In genomic region chr3:191300422-191300821, GRCh38 we compare ENCODE assay signal across 17 cellular contexts. TPM values are rescaled to one million over a fixed set of nuclear protein-coding genes. Genes with fewer than 3 reads are reported as not detected.
DNase-seq lines count a peak whose midpoint lies in the region; ATAC-seq and TF ChIP-seq lines count a peak whose summit lies in the region.
"Had no signal": no experiment of that assay in that cellular context is flagged by ENCODE, and none has a peak within 500 bp of the region (broad histone marks: within the 10 kb centered on the region; RNA-seq: fewer than 3 reads in every experiment).

No MANE protein-coding gene starts in this region.

- DNase-seq in GM12864 (ENCODE audit: low read depth) (peak; percentile 35), heart left ventricle (no peak), T-helper 1 cell (no peak), gastrocnemius medialis (no peak)
- DNase-seq: activated CD8-positive, alpha-beta memory T cell treated with anti-CD3 and anti-CD28 coated beads for 24 hours; amygdala; CD8-positive, alpha-beta memory T cell; lower lobe of right lung; NCI-H1694 treated with DMSO at 0.1 percent for 48 hours; NCI-H510A; stimulated activated naive CD4-positive, alpha-beta T cell treated with Interleukin-2 at 50 U/mL for 16 hours had no signal

- H4K20me1 ChIP-seq in SU-DHL-6 (ENCODE audit: low read depth, low read length), result no peaks in the 10 kb centered on the region

- no peaks in the 10 kb centered on the region for H3K79me2 ChIP-seq in SU-DHL-6 (ENCODE audit: insufficient read depth, low read length)

- H3K4me1 ChIP-seq in heart left ventricle, result no peaks in the 10 kb centered on the region
- H3K4me1 ChIP-seq in gastrocnemius medialis, result no peaks in the 10 kb centered on the region
- H3K4me1 ChIP-seq: lower lobe of right lung, vagina had no signal

- WGBS in heart left ventricle, 4 donors, result 71 to 84% (median 79%) methylated on average over 1 of the region's 1 CpG

- TF ChIP-seq CTCF in GM12864 (IDR thresholded peaks at IDR 0.05; ENCODE audit: low read depth, low read length, missing control alignments) (no peak), SU-DHL-6 (IDR thresholded peaks at IDR 0.05; ENCODE audit: insufficient read depth, low read length, poor library complexity, severe bottlenecking) (no peak), heart left ventricle (IDR thresholded peaks at IDR 0.05) (no peak), gastrocnemius medialis (IDR thresholded peaks at IDR 0.05 in 4 of 5, conservative IDR thresholded peaks at IDR 0.05 in 1 of 5) (no peak)

- no peaks in the 10 kb centered on the region for H3K9me2 ChIP-seq in SU-DHL-6 (replicated peaks; ENCODE audit: insufficient read depth, low read length)

- no peaks in the 10 kb centered on the region for H3K9me3 ChIP-seq in SU-DHL-6 (ENCODE audit: insufficient read depth, low read length)
- H3K9me3 ChIP-seq in heart left ventricle, result no peaks in the 10 kb centered on the region
- H3K9me3 ChIP-seq in gastrocnemius medialis, result no peaks in the 10 kb centered on the region
- H3K9me3 ChIP-seq: lower lobe of right lung, vagina had no signal

- in situ Hi-C loops in gastrocnemius medialis (cut with MboI; ENCODE audit: low sequenced_read_pairs in 4 of 4), result no loop called here

- H3K27me3 ChIP-seq in SU-DHL-6 (ENCODE audit: low read length) (no peaks in the 10 kb centered on the region), heart left ventricle (no peaks in the 10 kb centered on the region), gastrocnemius medialis (no peaks in the 10 kb centered on the region)
- H3K27me3 ChIP-seq: vagina had no signal

- no peak overlapping the region for H3K4me3 ChIP-seq in GM12864 (ENCODE audit: low read depth, low read length)
- H3K4me3 ChIP-seq in SU-DHL-6 (ENCODE audit: insufficient read depth, low read length, poor library complexity, severe bottlenecking), result no peak overlapping the region
- H3K4me3 ChIP-seq in heart left ventricle, result no peak overlapping the region
- H3K4me3 ChIP-seq in gastrocnemius medialis, result no peak overlapping the region
- H3K4me3 ChIP-seq: lower lobe of right lung, vagina had no signal

- H2AFZ ChIP-seq in SU-DHL-6 (ENCODE audit: low read depth, low read length, severe bottlenecking), result peak overlapping the region; percentile 38

- H3F3A ChIP-seq in SU-DHL-6 (ENCODE audit: insufficient read depth), result no peaks in the 10 kb centered on the region

- H3K36me3 ChIP-seq in SU-DHL-6 (ENCODE audit: low read length) (no peaks in the 10 kb centered on the region), heart left ventricle (no peaks in the 10 kb centered on the region), gastrocnemius medialis (no peaks in the 10 kb centered on the region)
- H3K36me3 ChIP-seq: lower lobe of right lung, vagina had no signal

- H3K9ac ChIP-seq in SU-DHL-6 (ENCODE audit: low read length), result no peak overlapping the region

- ATAC-seq in GM19025 (IDR thresholded peaks at IDR 0.05; ENCODE audit: low read depth, unreplicated experiment), result peak; percentile 26
- ATAC-seq in HG02642 (IDR thresholded peaks at IDR 0.05; ENCODE audit: poor library complexity, unreplicated experiment), result peak; percentile 37
- ATAC-seq in heart left ventricle, result no peak
- ATAC-seq in HG03342 (IDR thresholded peaks at IDR 0.05; ENCODE audit: unreplicated experiment), result no peak
- no peak for ATAC-seq in gastrocnemius medialis
- ATAC-seq: lower lobe of right lung, SK-N-SH treated with all-trans-retinoic acid at 6 μM for 48 hours had no signal

- TF ChIP-seq POLR2A in heart left ventricle (IDR thresholded peaks at IDR 0.05), result no peak
- no peak for TF ChIP-seq POLR2A in gastrocnemius medialis (IDR thresholded peaks at IDR 0.05)

- intact Hi-C loops in heart left ventricle (cut with DNase I), result no loop called here
- intact Hi-C loops in gastrocnemius medialis (cut with DNase I; ENCODE audit: low total_unique reads), result no loop called here

- peak overlapping the region; percentile 36 for H3K4me2 ChIP-seq in SU-DHL-6 (ENCODE audit: low read depth, low read length, poor library complexity, severe bottlenecking)

- peak overlapping the region; percentile 37; the same call in 1 of the 2 replicates for H3K27ac ChIP-seq in SU-DHL-6 (ENCODE audit: low read depth, low read length)
- no peak overlapping the region for H3K27ac ChIP-seq in heart left ventricle
- H3K27ac ChIP-seq in gastrocnemius medialis, result no peak overlapping the region
- H3K27ac ChIP-seq: lower lobe of right lung, vagina had no signal

RNA-seq across cellular contexts. Expression of gene CCDC50, which starts 28.8 kb away (rescaled TPM):
- total RNA-seq in heart left ventricle (10 to 100 TPM; 42.9 to 75.7 (median 57.1) TPM), gastrocnemius medialis (10 to 100 TPM; 45.0 to 69.9 (median 64.2) TPM)
- polyA plus RNA-seq in heart left ventricle, result 10 to 100 TPM; 16.1 to 49.5 TPM

RNA-seq across cellular contexts. Expression of gene UTS2B, which starts 29.9 kb away (rescaled TPM):
- total RNA-seq in heart left ventricle (1 to 10 TPM in 1 of 9 donors, under 1 TPM in 1, not detected in 7; 0.43 to 1.1 TPM), gastrocnemius medialis (not detected)
- under 1 TPM in 1 of 2 donors, not detected in 1; 0.17 TPM for polyA plus RNA-seq in heart left ventricle
- total RNA-seq: CD8-positive, alpha-beta memory T cell had no signal
- polyA plus RNA-seq: CD8-positive, alpha-beta memory T cell had no signal

Comparison
In these comparisons a context has a peak if more than half of its experiments do, and no peak if none do; other contexts are left out.
1. ATAC-seq: peak in GM19025 (single experiment) and HG02642 (single experiment); none in heart left ventricle (0 of 4), HG03342 (single experiment) and gastrocnemius medialis (0 of 2).